In genomic region chr14:55384536-55384935, GRCh38 we compare ENCODE assay signal across 28 cellular contexts. TPM values are rescaled to one million over a fixed set of nuclear protein-coding genes. Genes with fewer than 3 reads are reported as not detected.
A peak's percentile ranks its signal among the peaks of the same experiment; 100 is the strongest.
DNase-seq lines count a peak whose midpoint lies in the region; ATAC-seq and TF ChIP-seq lines count a peak whose summit lies in the region.
"Had no signal": no experiment of that assay in that cellular context is flagged by ENCODE, and none has a peak within 500 bp of the region (broad histone marks: within the 10 kb centered on the region; RNA-seq: fewer than 3 reads in every experiment).

No MANE protein-coding gene starts in this region.

- TF ChIP-seq CTCF in left ventricle myocardium inferior (IDR thresholded peaks at IDR 0.05; ENCODE audit: borderline replicate concordance) (no peak), hepatocyte (IDR thresholded peaks at IDR 0.05; ENCODE audit: poor library complexity) (no peak), vagina (IDR thresholded peaks at IDR 0.05) (no peak)

- 96% methylated on average over 3 of the region's 3 CpGs for WGBS in hepatocyte (ENCODE audit: low lambda C conversion rate, missing lambda C conversion rate)

- no peaks in the 10 kb centered on the region for H4K20me1 ChIP-seq in hepatocyte (ENCODE audit: insufficient read depth, poor library complexity, severe bottlenecking)

- no peaks in the 10 kb centered on the region for H3K79me2 ChIP-seq in hepatocyte

- intact Hi-C loops in left ventricle myocardium inferior (cut with micrococcal nuclease): no loop called here
- intact Hi-C loops in Right ventricle myocardium inferior (cut with DNase I): no loop called here
- intact Hi-C loops in activated T-helper 1 cell treated with anti-CD3 and anti-CD28 coated beads, Interleukin-12 subunit alpha, Interleukin-12 subunit beta, Interleukin-2, Interleukin-4 antibody, amounts not matched to agents 30 ng/mL and 10 ng/mL and 1 ng/mL, durations not matched to agents 14 hours and 24 hours and 36 hours (cut with micrococcal nuclease): no loop called here
- intact Hi-C loops in vagina (cut with DNase I): no loop called here

- H3K27me3 ChIP-seq in left ventricle myocardium inferior (ENCODE audit: low read depth) (no peaks in the 10 kb centered on the region), hepatocyte (no peaks in the 10 kb centered on the region), vagina (no peaks in the 10 kb centered on the region)
- H3K27me3 ChIP-seq: neural progenitor cell, tibial nerve had no signal

- H3K4me2 ChIP-seq in hepatocyte: no peak overlapping the region
- H3K4me2 ChIP-seq: neural progenitor cell had no signal

- no peaks in the 10 kb centered on the region for H3K9me2 ChIP-seq in hepatocyte (replicated peaks; ENCODE audit: insufficient read depth)

- TF ChIP-seq POLR2A in vagina (IDR thresholded peaks at IDR 0.05): no peak

- peaks cover 54% of the 10 kb centered on the region for H3K36me3 Mint-ChIP-seq in activated T-helper 1 cell treated with anti-CD3 and anti-CD28 coated beads, Interleukin-12 subunit alpha, Interleukin-12 subunit beta, Interleukin-2, Interleukin-4 antibody, amounts not matched to agents 30 ng/mL and 10 ng/mL and 1 ng/mL, durations not matched to agents 14 hours and 24 hours and 36 hours (ENCODE audit: low read depth)

- no peak overlapping the region for H3K4me3 Mint-ChIP-seq in activated T-helper 1 cell treated with anti-CD3 and anti-CD28 coated beads, Interleukin-12 subunit alpha, Interleukin-12 subunit beta, Interleukin-2, Interleukin-4 antibody, amounts not matched to agents 30 ng/mL and 10 ng/mL and 1 ng/mL, durations not matched to agents 14 hours and 24 hours and 36 hours
- H3K4me3 Mint-ChIP-seq: H9; neural progenitor cell; stimulated activated memory B cell treated with anti-CD40 and anti-IgM and Interleukin-4, amounts not matched to agents 10 μg/mL and 1 μg/mL and 100 μg/mL, for 72 hours had no signal

- H3K4me1 Mint-ChIP-seq in activated T-helper 1 cell treated with anti-CD3 and anti-CD28 coated beads, Interleukin-12 subunit alpha, Interleukin-12 subunit beta, Interleukin-2, Interleukin-4 antibody, amounts not matched to agents 30 ng/mL and 10 ng/mL and 1 ng/mL, durations not matched to agents 14 hours and 24 hours and 36 hours (ENCODE audit: low read depth): peaks cover 54% of the 10 kb centered on the region
- H3K4me1 Mint-ChIP-seq: stimulated activated memory B cell treated with anti-CD40 and anti-IgM and Interleukin-4, amounts not matched to agents 10 μg/mL and 1 μg/mL and 100 μg/mL, for 72 hours had no signal

- no peak for ATAC-seq in Right ventricle myocardium inferior
- ATAC-seq in GM21529 (IDR thresholded peaks at IDR 0.05; ENCODE audit: unreplicated experiment): no peak
- no peak for ATAC-seq in HG03280 (IDR thresholded peaks at IDR 0.05; ENCODE audit: unreplicated experiment)
- no peak for ATAC-seq in GM18517 (IDR thresholded peaks at IDR 0.05; ENCODE audit: unreplicated experiment)
- ATAC-seq: stimulated activated memory B cell treated with anti-CD40 and anti-IgM and Interleukin-4, amounts not matched to agents 10 μg/mL and 1 μg/mL and 100 μg/mL, for 72 hours had no signal

- H3K4me3 ChIP-seq in left ventricle myocardium inferior: no peak overlapping the region
- H3K4me3 ChIP-seq in hepatocyte: no peak overlapping the region
- no peak overlapping the region for H3K4me3 ChIP-seq in vagina
- H3K4me3 ChIP-seq: lung, neural progenitor cell, skin epidermis, tibial nerve had no signal

- H3K9me3 ChIP-seq in left ventricle myocardium inferior (replicated peaks) (no peaks in the 10 kb centered on the region), hepatocyte (ENCODE audit: low read depth) (no peaks in the 10 kb centered on the region), vagina (no peaks in the 10 kb centered on the region)
- H3K9me3 ChIP-seq: tibial nerve had no signal

- no peaks in the 10 kb centered on the region for H3K9me3 Mint-ChIP-seq in activated T-helper 1 cell treated with anti-CD3 and anti-CD28 coated beads, Interleukin-12 subunit alpha, Interleukin-12 subunit beta, Interleukin-2, Interleukin-4 antibody, amounts not matched to agents 30 ng/mL and 10 ng/mL and 1 ng/mL, durations not matched to agents 14 hours and 24 hours and 36 hours
- H3K9me3 Mint-ChIP-seq: H9; neural progenitor cell; stimulated activated memory B cell treated with anti-CD40 and anti-IgM and Interleukin-4, amounts not matched to agents 10 μg/mL and 1 μg/mL and 100 μg/mL, for 72 hours had no signal

- peak overlapping the region; percentile 75 for H3K27ac ChIP-seq in left ventricle myocardium inferior (replicated peaks)
- H3K27ac ChIP-seq in hepatocyte: peak overlapping the region; percentile 95
- peak overlapping the region; percentile 56 for H3K27ac ChIP-seq in vagina
- H3K27ac ChIP-seq: neural progenitor cell had no signal

- H3K4me1 ChIP-seq in left ventricle myocardium inferior (peaks cover 43% of the 10 kb centered on the region), hepatocyte (ENCODE audit: insufficient read depth) (no peaks in the 10 kb centered on the region), vagina (peaks cover 20% of the 10 kb centered on the region)
- H3K4me1 ChIP-seq: neural progenitor cell, tibial nerve had no signal

- DNase-seq in left ventricle myocardium inferior (no peak), Right ventricle myocardium inferior (ENCODE audit: missing footprints) (no peak), hepatocyte (ENCODE audit: low spot score) (no peak), vagina (ENCODE audit: extremely low spot score in 2 of 2) (no peak)
- no peak for DNase-seq in activated T-helper 1 cell treated with anti-CD3 and anti-CD28 coated beads, Interleukin-12 subunit alpha, Interleukin-12 subunit beta, Interleukin-2, Interleukin-4 antibody, amounts not matched to agents 30 ng/mL and 10 ng/mL and 1 ng/mL, durations not matched to agents 14 hours and 24 hours and 36 hours (ENCODE audit: low spot score)
- DNase-seq: activated CD4-positive, alpha-beta T cell treated with anti-CD3 and anti-CD28 coated beads for 4 hours; activated CD8-positive, alpha-beta memory T cell treated with anti-CD3 and anti-CD28 coated beads, Interleukin-2, amount 50 U/mL, for 48 hours; activated naive CD4-positive, alpha-beta T cell treated with Interleukin-2 at 50 U/mL for 16 hours; DMS79; foreskin melanocyte; H9; KG1; kidney; NCI-H1694; NCI-H2171 treated with DMSO at 0.1 percent for 48 hours; NCI-H69; stimulated activated CD4-positive, alpha-beta T cell treated with anti-CD3 and anti-CD28 coated beads, Interleukin-2, amount 100 ng/mL, for 24 hours had no signal

- H3K27me3 Mint-ChIP-seq in activated T-helper 1 cell treated with anti-CD3 and anti-CD28 coated beads, Interleukin-12 subunit alpha, Interleukin-12 subunit beta, Interleukin-2, Interleukin-4 antibody, amounts not matched to agents 30 ng/mL and 10 ng/mL and 1 ng/mL, durations not matched to agents 14 hours and 24 hours and 36 hours (ENCODE audit: insufficient read depth): no peaks in the 10 kb centered on the region
- H3K27me3 Mint-ChIP-seq: progenitor cell of endocrine pancreas; stimulated activated memory B cell treated with anti-CD40 and anti-IgM and Interleukin-4, amounts not matched to agents 10 μg/mL and 1 μg/mL and 100 μg/mL, for 72 hours had no signal

- peak overlapping the region; percentile 69 for H3K27ac Mint-ChIP-seq in activated T-helper 1 cell treated with anti-CD3 and anti-CD28 coated beads, Interleukin-12 subunit alpha, Interleukin-12 subunit beta, Interleukin-2, Interleukin-4 antibody, amounts not matched to agents 30 ng/mL and 10 ng/mL and 1 ng/mL, durations not matched to agents 14 hours and 24 hours and 36 hours
- H3K27ac Mint-ChIP-seq: H9; neural progenitor cell; progenitor cell of endocrine pancreas; stimulated activated memory B cell treated with anti-CD40 and anti-IgM and Interleukin-4, amounts not matched to agents 10 μg/mL and 1 μg/mL and 100 μg/mL, for 72 hours had no signal

- H2AFZ ChIP-seq in hepatocyte: no peak overlapping the region
- H2AFZ ChIP-seq: neural progenitor cell had no signal

- H3K36me3 ChIP-seq in left ventricle myocardium inferior: peaks cover 59% of the 10 kb centered on the region
- H3K36me3 ChIP-seq in hepatocyte (replicated peaks; ENCODE audit: insufficient read depth, low read depth): no peaks in the 10 kb centered on the region
- peaks cover 0 to 41% of the 10 kb centered on the region in 2 donors for H3K36me3 ChIP-seq in vagina
- H3K36me3 ChIP-seq: neural progenitor cell had no signal

RNA-seq across cellular contexts. Expression of gene ATG14, which starts 27.1 kb away (rescaled TPM):
- total RNA-seq in left ventricle myocardium inferior (13.2 TPM), Right ventricle myocardium inferior (12.8 TPM), hepatocyte (15.1 and 16.6 TPM in 2 replicates), vagina (11.5 TPM)
- total RNA-seq in activated T-helper 1 cell treated with anti-CD3 and anti-CD28 coated beads, Interleukin-12 subunit alpha, Interleukin-12 subunit beta, Interleukin-2, Interleukin-4 antibody, amounts not matched to agents 30 ng/mL and 10 ng/mL and 1 ng/mL, durations not matched to agents 14 hours and 24 hours and 36 hours: 4.8 and 6.2 TPM in 2 replicates
- polyA plus RNA-seq in hepatocyte: 3.3 and 4.5 TPM in 2 replicates

RNA-seq across cellular contexts. Expression of gene TBPL2, which starts 55.9 kb away (rescaled TPM):
- total RNA-seq in left ventricle myocardium inferior (not detected), Right ventricle myocardium inferior (not detected), hepatocyte (0.27 TPM in 1 of 2 replicates, not detected in the other), vagina (not detected)
- not detected in 2 replicates for total RNA-seq in activated T-helper 1 cell treated with anti-CD3 and anti-CD28 coated beads, Interleukin-12 subunit alpha, Interleukin-12 subunit beta, Interleukin-2, Interleukin-4 antibody, amounts not matched to agents 30 ng/mL and 10 ng/mL and 1 ng/mL, durations not matched to agents 14 hours and 24 hours and 36 hours
- polyA plus RNA-seq in hepatocyte: 0.23 and 0.27 TPM in 2 replicates
- total RNA-seq: cerebellum, H9, kidney, lung, mucosa of gallbladder, progenitor cell of endocrine pancreas had no signal
- polyA plus RNA-seq: lung had no signal
